ENCODE assay signal across 1 cellular context in the genomic region with DNA sequence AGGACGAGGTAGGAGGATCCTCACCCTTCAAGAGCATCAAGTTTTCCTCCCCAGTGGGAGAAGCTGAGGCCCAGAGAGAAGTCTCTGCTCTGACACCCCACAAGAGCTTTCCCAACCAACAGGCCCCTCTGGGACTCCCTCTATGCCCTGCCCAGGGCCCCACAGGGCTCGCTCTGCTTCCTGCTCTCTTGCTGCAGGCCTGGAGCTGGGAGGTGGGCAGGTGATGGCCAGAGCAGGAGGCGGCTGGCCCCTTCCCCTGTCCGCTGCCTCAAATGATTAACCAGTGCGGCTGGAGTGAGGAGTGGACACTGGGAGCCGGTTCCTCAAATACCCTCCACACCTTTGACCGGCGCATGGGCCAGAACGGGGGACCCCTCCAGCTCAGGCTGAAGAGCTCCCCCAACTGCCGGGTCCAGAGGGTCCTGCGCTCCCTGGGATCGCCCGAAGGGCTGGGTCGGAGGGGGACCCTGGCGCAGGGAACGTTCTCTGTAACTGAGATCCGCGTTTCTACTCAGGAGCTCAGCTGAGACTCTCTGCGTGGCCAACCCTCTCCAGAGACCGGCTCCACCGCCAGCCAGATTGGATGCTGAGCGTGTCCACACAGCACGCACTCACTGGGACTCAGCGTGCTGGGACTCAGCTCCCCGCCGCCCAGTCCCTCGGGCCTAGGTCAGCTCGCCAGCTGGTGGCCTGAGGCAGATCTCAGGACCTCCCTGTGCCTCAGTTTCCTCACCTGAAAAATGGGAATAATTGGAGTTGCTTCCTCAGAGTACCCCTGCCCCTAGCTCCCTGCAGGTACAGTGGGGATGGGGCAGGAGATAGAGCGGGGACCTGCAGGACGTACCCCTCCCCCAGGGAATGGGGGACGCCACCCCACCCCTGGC.
A peak's percentile ranks its signal among the peaks of the same experiment; 100 is the strongest.
TF ChIP-seq lines count a peak whose summit lies in the region.

No MANE protein-coding gene starts in this region.

TF ChIP-seq in K562, 482 proteins besides CTCF, POLR2A, EP300 and RAD21 (continued from another document):
- TF ChIP-seq SMAD4 (CRISPR knock-in tag; conservative IDR thresholded peaks at IDR 0.05): no peak
- TF ChIP-seq KLF1 (tag; IDR thresholded peaks at IDR 0.05): no peak
- no peak for TF ChIP-seq NFE2 (IDR thresholded peaks at IDR 0.05; ENCODE audit: low read depth)
- TF ChIP-seq NFE2L1 (tag; IDR thresholded peaks at IDR 0.05; ENCODE audit: borderline replicate concordance, low read depth): no peak
- TF ChIP-seq JUNB (CRISPR knock-in tag; conservative IDR thresholded peaks at IDR 0.05): no peak
- no peak for TF ChIP-seq HNRNPUL1 (IDR thresholded peaks at IDR 0.05; ENCODE audit: low read length)
- no peak for TF ChIP-seq HMGN3 (IDR thresholded peaks at IDR 0.05; ENCODE audit: borderline replicate concordance, extremely low read depth, insufficient read length, low read depth, low read length)
- TF ChIP-seq CBX2 (IDR thresholded peaks at IDR 0.05; ENCODE audit: insufficient read depth, low read length, poor library complexity, severe bottlenecking): no peak
- TF ChIP-seq, protein P1, sequence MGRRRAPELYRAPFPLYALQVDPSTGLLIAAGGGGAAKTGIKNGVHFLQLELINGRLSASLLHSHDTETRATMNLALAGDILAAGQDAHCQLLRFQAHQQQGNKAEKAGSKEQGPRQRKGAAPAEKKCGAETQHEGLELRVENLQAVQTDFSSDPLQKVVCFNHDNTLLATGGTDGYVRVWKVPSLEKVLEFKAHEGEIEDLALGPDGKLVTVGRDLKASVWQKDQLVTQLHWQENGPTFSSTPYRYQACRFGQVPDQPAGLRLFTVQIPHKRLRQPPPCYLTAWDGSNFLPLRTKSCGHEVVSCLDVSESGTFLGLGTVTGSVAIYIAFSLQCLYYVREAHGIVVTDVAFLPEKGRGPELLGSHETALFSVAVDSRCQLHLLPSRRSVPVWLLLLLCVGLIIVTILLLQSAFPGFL (CRISPR knock-in tag; IDR thresholded peaks at IDR 0.05): no peak
- TF ChIP-seq ZNF717 (CRISPR knock-in tag; IDR thresholded peaks at IDR 0.05): no peak
- no peak for TF ChIP-seq ZNF197 (CRISPR knock-in tag; IDR thresholded peaks at IDR 0.05; ENCODE audit: low read depth)
- no peak for TF ChIP-seq NR2F6 (CRISPR knock-in tag; IDR thresholded peaks at IDR 0.05)
- TF ChIP-seq POLR3A (IDR thresholded peaks at IDR 0.05; ENCODE audit: borderline replicate concordance, extremely low read depth, insufficient read depth, insufficient read length): no peak
- TF ChIP-seq, protein P2, sequence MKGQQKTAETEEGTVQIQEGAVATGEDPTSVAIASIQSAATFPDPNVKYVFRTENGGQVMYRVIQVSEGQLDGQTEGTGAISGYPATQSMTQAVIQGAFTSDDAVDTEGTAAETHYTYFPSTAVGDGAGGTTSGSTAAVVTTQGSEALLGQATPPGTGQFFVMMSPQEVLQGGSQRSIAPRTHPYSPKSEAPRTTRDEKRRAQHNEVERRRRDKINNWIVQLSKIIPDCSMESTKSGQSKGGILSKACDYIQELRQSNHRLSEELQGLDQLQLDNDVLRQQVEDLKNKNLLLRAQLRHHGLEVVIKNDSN (CRISPR knock-in tag; IDR thresholded peaks at IDR 0.05): no peak
- TF ChIP-seq, protein P3, sequence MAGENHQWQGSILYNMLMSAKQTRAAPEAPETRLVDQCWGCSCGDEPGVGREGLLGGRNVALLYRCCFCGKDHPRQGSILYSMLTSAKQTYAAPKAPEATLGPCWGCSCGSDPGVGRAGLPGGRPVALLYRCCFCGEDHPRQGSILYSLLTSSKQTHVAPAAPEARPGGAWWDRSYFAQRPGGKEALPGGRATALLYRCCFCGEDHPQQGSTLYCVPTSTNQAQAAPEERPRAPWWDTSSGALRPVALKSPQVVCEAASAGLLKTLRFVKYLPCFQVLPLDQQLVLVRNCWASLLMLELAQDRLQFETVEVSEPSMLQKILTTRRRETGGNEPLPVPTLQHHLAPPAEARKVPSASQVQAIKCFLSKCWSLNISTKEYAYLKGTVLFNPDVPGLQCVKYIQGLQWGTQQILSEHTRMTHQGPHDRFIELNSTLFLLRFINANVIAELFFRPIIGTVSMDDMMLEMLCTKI (IDR thresholded peaks at IDR 0.05; ENCODE audit: partially characterized antibody): no peak
- TF ChIP-seq KLF10 (CRISPR knock-in tag; IDR thresholded peaks at IDR 0.05): no peak
- TF ChIP-seq MAZ (CRISPR knock-in tag; conservative IDR thresholded peaks at IDR 0.05 in 1 of 2, IDR thresholded peaks at IDR 0.05 in 1 of 2): 0 out of 4 replicates have a peak, but pooled peaks of 1 of the 2 experiments have one; percentile 10
- TF ChIP-seq, protein P4, sequence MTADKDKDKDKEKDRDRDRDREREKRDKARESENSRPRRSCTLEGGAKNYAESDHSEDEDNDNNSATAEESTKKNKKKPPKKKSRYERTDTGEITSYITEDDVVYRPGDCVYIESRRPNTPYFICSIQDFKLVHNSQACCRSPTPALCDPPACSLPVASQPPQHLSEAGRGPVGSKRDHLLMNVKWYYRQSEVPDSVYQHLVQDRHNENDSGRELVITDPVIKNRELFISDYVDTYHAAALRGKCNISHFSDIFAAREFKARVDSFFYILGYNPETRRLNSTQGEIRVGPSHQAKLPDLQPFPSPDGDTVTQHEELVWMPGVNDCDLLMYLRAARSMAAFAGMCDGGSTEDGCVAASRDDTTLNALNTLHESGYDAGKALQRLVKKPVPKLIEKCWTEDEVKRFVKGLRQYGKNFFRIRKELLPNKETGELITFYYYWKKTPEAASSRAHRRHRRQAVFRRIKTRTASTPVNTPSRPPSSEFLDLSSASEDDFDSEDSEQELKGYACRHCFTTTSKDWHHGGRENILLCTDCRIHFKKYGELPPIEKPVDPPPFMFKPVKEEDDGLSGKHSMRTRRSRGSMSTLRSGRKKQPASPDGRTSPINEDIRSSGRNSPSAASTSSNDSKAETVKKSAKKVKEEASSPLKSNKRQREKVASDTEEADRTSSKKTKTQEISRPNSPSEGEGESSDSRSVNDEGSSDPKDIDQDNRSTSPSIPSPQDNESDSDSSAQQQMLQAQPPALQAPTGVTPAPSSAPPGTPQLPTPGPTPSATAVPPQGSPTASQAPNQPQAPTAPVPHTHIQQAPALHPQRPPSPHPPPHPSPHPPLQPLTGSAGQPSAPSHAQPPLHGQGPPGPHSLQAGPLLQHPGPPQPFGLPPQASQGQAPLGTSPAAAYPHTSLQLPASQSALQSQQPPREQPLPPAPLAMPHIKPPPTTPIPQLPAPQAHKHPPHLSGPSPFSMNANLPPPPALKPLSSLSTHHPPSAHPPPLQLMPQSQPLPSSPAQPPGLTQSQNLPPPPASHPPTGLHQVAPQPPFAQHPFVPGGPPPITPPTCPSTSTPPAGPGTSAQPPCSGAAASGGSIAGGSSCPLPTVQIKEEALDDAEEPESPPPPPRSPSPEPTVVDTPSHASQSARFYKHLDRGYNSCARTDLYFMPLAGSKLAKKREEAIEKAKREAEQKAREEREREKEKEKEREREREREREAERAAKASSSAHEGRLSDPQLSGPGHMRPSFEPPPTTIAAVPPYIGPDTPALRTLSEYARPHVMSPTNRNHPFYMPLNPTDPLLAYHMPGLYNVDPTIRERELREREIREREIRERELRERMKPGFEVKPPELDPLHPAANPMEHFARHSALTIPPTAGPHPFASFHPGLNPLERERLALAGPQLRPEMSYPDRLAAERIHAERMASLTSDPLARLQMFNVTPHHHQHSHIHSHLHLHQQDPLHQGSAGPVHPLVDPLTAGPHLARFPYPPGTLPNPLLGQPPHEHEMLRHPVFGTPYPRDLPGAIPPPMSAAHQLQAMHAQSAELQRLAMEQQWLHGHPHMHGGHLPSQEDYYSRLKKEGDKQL (CRISPR knock-in tag; IDR thresholded peaks at IDR 0.05; ENCODE audit: borderline replicate concordance): no peak
- TF ChIP-seq KDM1A (IDR thresholded peaks at IDR 0.05): peak in 1 of 2 experiments; percentile 70; a peak in 2 of 4 replicates
- no peak for TF ChIP-seq ZNF239 (CRISPR knock-in tag; IDR thresholded peaks at IDR 0.05)
- peak; percentile 30; the same call in 1 of the 2 replicates for TF ChIP-seq GABPB1 (CRISPR knock-in tag; IDR thresholded peaks at IDR 0.05)
- TF ChIP-seq, protein P5, sequence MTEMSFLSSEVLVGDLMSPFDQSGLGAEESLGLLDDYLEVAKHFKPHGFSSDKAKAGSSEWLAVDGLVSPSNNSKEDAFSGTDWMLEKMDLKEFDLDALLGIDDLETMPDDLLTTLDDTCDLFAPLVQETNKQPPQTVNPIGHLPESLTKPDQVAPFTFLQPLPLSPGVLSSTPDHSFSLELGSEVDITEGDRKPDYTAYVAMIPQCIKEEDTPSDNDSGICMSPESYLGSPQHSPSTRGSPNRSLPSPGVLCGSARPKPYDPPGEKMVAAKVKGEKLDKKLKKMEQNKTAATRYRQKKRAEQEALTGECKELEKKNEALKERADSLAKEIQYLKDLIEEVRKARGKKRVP (CRISPR knock-in tag; IDR thresholded peaks at IDR 0.05): no peak
- no peak for TF ChIP-seq ZNF274 (IDR thresholded peaks at IDR 0.05; ENCODE audit: borderline replicate concordance, low read depth, low read length)
- TF ChIP-seq, protein P6, sequence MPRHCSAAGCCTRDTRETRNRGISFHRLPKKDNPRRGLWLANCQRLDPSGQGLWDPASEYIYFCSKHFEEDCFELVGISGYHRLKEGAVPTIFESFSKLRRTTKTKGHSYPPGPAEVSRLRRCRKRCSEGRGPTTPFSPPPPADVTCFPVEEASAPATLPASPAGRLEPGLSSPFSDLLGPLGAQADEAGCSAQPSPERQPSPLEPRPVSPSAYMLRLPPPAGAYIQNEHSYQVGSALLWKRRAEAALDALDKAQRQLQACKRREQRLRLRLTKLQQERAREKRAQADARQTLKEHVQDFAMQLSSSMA (CRISPR knock-in tag; IDR thresholded peaks at IDR 0.05): no peak
- TF ChIP-seq POLR2AphosphoS5 (IDR thresholded peaks at IDR 0.05; ENCODE audit: control insufficient read depth, insufficient read depth, low read depth, low read length): no peak
- 0 out of 2 replicates have a peak, but pooled peaks have one; percentile 43 for TF ChIP-seq ZNF57 (CRISPR knock-in tag; IDR thresholded peaks at IDR 0.05)
- TF ChIP-seq BCOR (IDR thresholded peaks at IDR 0.05): peak; percentile 84
- no peak for TF ChIP-seq ZNF232 (CRISPR knock-in tag; IDR thresholded peaks at IDR 0.05)
- TF ChIP-seq SETDB1 (IDR thresholded peaks at IDR 0.05; ENCODE audit: low read length): no peak
- TF ChIP-seq, protein P7, sequence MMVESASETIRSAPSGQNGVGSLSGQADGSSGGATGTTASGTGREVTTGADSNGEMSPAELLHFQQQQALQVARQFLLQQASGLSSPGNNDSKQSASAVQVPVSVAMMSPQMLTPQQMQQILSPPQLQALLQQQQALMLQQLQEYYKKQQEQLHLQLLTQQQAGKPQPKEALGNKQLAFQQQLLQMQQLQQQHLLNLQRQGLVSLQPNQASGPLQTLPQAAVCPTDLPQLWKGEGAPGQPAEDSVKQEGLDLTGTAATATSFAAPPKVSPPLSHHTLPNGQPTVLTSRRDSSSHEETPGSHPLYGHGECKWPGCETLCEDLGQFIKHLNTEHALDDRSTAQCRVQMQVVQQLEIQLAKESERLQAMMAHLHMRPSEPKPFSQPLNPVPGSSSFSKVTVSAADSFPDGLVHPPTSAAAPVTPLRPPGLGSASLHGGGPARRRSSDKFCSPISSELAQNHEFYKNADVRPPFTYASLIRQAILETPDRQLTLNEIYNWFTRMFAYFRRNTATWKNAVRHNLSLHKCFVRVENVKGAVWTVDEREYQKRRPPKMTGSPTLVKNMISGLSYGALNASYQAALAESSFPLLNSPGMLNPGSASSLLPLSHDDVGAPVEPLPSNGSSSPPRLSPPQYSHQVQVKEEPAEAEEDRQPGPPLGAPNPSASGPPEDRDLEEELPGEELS (CRISPR knock-in tag; IDR thresholded peaks at IDR 0.05; ENCODE audit: borderline replicate concordance): no peak
- peak; percentile 26 for TF ChIP-seq RBM25 (IDR thresholded peaks at IDR 0.05; ENCODE audit: low read depth, low read length, severe bottlenecking)
- TF ChIP-seq CBX1 (IDR thresholded peaks at IDR 0.05; ENCODE audit: low read depth): peak; percentile 19; the same call in 1 of the 2 replicates
- TF ChIP-seq, protein P8, sequence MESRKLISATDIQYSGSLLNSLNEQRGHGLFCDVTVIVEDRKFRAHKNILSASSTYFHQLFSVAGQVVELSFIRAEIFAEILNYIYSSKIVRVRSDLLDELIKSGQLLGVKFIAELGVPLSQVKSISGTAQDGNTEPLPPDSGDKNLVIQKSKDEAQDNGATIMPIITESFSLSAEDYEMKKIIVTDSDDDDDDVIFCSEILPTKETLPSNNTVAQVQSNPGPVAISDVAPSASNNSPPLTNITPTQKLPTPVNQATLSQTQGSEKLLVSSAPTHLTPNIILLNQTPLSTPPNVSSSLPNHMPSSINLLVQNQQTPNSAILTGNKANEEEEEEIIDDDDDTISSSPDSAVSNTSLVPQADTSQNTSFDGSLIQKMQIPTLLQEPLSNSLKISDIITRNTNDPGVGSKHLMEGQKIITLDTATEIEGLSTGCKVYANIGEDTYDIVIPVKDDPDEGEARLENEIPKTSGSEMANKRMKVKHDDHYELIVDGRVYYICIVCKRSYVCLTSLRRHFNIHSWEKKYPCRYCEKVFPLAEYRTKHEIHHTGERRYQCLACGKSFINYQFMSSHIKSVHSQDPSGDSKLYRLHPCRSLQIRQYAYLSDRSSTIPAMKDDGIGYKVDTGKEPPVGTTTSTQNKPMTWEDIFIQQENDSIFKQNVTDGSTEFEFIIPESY (CRISPR knock-in tag; IDR thresholded peaks at IDR 0.05): peak; percentile 64
- TF ChIP-seq CHD4 (IDR thresholded peaks at IDR 0.05; ENCODE audit: insufficient read depth, insufficient replicate concordance, low read depth, low read length, poor library complexity, severe bottlenecking): peak; percentile 34
- TF ChIP-seq, protein P9, sequence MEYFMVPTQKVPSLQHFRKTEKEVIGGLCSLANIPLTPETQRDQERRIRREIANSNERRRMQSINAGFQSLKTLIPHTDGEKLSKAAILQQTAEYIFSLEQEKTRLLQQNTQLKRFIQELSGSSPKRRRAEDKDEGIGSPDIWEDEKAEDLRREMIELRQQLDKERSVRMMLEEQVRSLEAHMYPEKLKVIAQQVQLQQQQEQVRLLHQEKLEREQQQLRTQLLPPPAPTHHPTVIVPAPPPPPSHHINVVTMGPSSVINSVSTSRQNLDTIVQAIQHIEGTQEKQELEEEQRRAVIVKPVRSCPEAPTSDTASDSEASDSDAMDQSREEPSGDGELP (CRISPR knock-in tag; IDR thresholded peaks at IDR 0.05; ENCODE audit: borderline replicate concordance): peak; percentile 64; the same call in 1 of the 2 replicates
- TF ChIP-seq, protein P10, sequence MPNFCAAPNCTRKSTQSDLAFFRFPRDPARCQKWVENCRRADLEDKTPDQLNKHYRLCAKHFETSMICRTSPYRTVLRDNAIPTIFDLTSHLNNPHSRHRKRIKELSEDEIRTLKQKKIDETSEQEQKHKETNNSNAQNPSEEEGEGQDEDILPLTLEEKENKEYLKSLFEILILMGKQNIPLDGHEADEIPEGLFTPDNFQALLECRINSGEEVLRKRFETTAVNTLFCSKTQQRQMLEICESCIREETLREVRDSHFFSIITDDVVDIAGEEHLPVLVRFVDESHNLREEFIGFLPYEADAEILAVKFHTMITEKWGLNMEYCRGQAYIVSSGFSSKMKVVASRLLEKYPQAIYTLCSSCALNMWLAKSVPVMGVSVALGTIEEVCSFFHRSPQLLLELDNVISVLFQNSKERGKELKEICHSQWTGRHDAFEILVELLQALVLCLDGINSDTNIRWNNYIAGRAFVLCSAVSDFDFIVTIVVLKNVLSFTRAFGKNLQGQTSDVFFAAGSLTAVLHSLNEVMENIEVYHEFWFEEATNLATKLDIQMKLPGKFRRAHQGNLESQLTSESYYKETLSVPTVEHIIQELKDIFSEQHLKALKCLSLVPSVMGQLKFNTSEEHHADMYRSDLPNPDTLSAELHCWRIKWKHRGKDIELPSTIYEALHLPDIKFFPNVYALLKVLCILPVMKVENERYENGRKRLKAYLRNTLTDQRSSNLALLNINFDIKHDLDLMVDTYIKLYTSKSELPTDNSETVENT (CRISPR knock-in tag; IDR thresholded peaks at IDR 0.05): no peak
- no peak for TF ChIP-seq ZNF695 (CRISPR knock-in tag; IDR thresholded peaks at IDR 0.05)
- 0 out of 4 replicates have a peak, but pooled peaks of 1 of the 2 experiments have one; percentile 2 for TF ChIP-seq SIN3A (IDR thresholded peaks at IDR 0.05; ENCODE audit: borderline replicate concordance in 2 of 2, control insufficient read depth in 1 of 2, low read depth in 2 of 2, low read length in 2 of 2)
- TF ChIP-seq SMARCA5 (IDR thresholded peaks at IDR 0.05): 0 out of 2 replicates have a peak, but pooled peaks have one; percentile 57
